In genomic region chr3:143168518-143169192, GRCh38 we compare ENCODE assay signal across 17 cellular contexts. TPM values are rescaled to one million over a fixed set of nuclear protein-coding genes. Genes with fewer than 3 reads are reported as not detected.
DNase-seq lines count a peak whose midpoint lies in the region; ATAC-seq and TF ChIP-seq lines count a peak whose summit lies in the region.
"Had no signal": no experiment of that assay in that cellular context is flagged by ENCODE, and none has a peak within 500 bp of the region (broad histone marks: within the 10 kb centered on the region; RNA-seq: fewer than 3 reads in every experiment).

No MANE protein-coding gene starts in this region.

- H3F3A ChIP-seq in SK-N-SH (replicated peaks; ENCODE audit: insufficient read depth): peaks cover 13% of the 10 kb centered on the region

- TF ChIP-seq CTCF in SK-N-SH (IDR thresholded peaks at IDR 0.05): no peak

- H3K4me2 ChIP-seq in SK-N-SH: peak overlapping the region; percentile 2; the same call in 1 of the 2 replicates
- H3K4me2 ChIP-seq: smooth muscle cell had no signal

- no peaks in the 10 kb centered on the region for H3K79me2 ChIP-seq in SK-N-SH (ENCODE audit: insufficient read depth)

- H3K4me1 ChIP-seq in SK-N-SH (ENCODE audit: control insufficient read depth in 1 of 2, insufficient read depth in 2 of 2, low read depth in 1 of 2, low read length in 1 of 2): peaks cover 0 to 6% of the 10 kb centered on the region in 2 experiments; a peak in 2 of 4 replicates
- H3K4me1 ChIP-seq: body of pancreas had no signal

- no peaks in the 10 kb centered on the region for H3K27me3 Mint-ChIP-seq in activated CD8-positive, alpha-beta T cell treated with anti-CD3 and anti-CD28 coated beads, Interleukin-2, amount 10 ng/mL, durations not matched to agents 7 days and 5 days (ENCODE audit: low read depth)
- H3K27me3 Mint-ChIP-seq: memory B cell had no signal

- H3K36me3 ChIP-seq in SK-N-SH (replicated peaks in 1 of 2; ENCODE audit: control insufficient read depth in 1 of 2, insufficient read depth in 2 of 2, low read length in 1 of 2): no peaks in the 10 kb centered on the region

- H3K9ac ChIP-seq in SK-N-SH: no peak overlapping the region

- no peak for TF ChIP-seq EP300 in SK-N-SH (IDR thresholded peaks at IDR 0.05; ENCODE audit: borderline replicate concordance in 1 of 2, low read depth in 1 of 2, low read length in 1 of 2)

- WGBS in SK-N-SH (ENCODE audit: low lambda C conversion rate): 49% methylated on average over 3 of the region's 3 CpGs

- H3K9me3 ChIP-seq in SK-N-SH: no peaks in the 10 kb centered on the region
- H3K9me3 ChIP-seq: body of pancreas had no signal

- peaks cover 21% of the 10 kb centered on the region for H3K36me3 Mint-ChIP-seq in activated CD8-positive, alpha-beta T cell treated with anti-CD3 and anti-CD28 coated beads, Interleukin-2, amount 10 ng/mL, durations not matched to agents 7 days and 5 days (ENCODE audit: low read depth)
- H3K36me3 Mint-ChIP-seq: type B pancreatic cell had no signal

- no peaks in the 10 kb centered on the region for H4K20me1 ChIP-seq in SK-N-SH (ENCODE audit: insufficient read depth)

- DNase-seq in SK-N-SH (no peak), KBM-7 (peak; percentile 65), iris pigment epithelial cell (ENCODE audit: low read depth) (peak; percentile 40), GM19240 (ENCODE audit: insufficient read length, low spot score) (no peak), NK-92 (lab: John Stamatoyannopoulos, UW; ENCODE audit: unreplicated experiment) (no peak), HK-2 (ENCODE audit: unreplicated experiment) (no peak)
- DNase-seq in activated CD8-positive, alpha-beta T cell treated with anti-CD3 and anti-CD28 coated beads, Interleukin-2, amount 10 ng/mL, durations not matched to agents 7 days and 5 days: no peak
- DNase-seq: body of pancreas, DMS53, endodermal cell, hypothalamus, Karpas-422, T-helper 9 cell had no signal

- no peaks in the 10 kb centered on the region for H3K27me3 ChIP-seq in SK-N-SH (ENCODE audit: insufficient read depth)
- H3K27me3 ChIP-seq: body of pancreas had no signal

- H3K9me2 ChIP-seq in SK-N-SH: no peaks in the 10 kb centered on the region

- peak overlapping the region; percentile 31 for H3K27ac Mint-ChIP-seq in activated CD8-positive, alpha-beta T cell treated with anti-CD3 and anti-CD28 coated beads, Interleukin-2, amount 10 ng/mL, durations not matched to agents 7 days and 5 days
- H3K27ac Mint-ChIP-seq: endodermal cell, memory B cell, type B pancreatic cell had no signal

- no peak for ATAC-seq in SK-N-SH treated with all-trans-retinoic acid at 6 μM for 48 hours
- no peak for ATAC-seq in activated CD8-positive, alpha-beta T cell treated with anti-CD3 and anti-CD28 coated beads, Interleukin-2, amount 10 ng/mL, durations not matched to agents 7 days and 5 days
- ATAC-seq: body of pancreas had no signal

- no peak overlapping the region for H3K4me3 Mint-ChIP-seq in activated CD8-positive, alpha-beta T cell treated with anti-CD3 and anti-CD28 coated beads, Interleukin-2, amount 10 ng/mL, durations not matched to agents 7 days and 5 days
- H3K4me3 Mint-ChIP-seq: endodermal cell, memory B cell, type B pancreatic cell had no signal

- H3K9me3 Mint-ChIP-seq in activated CD8-positive, alpha-beta T cell treated with anti-CD3 and anti-CD28 coated beads, Interleukin-2, amount 10 ng/mL, durations not matched to agents 7 days and 5 days (ENCODE audit: insufficient read depth): peaks cover 10% of the 10 kb centered on the region

- H3K4me3 ChIP-seq in SK-N-SH (ENCODE audit: low read depth in 2 of 2, low read length in 1 of 2): no peak overlapping the region
- H3K4me3 ChIP-seq: body of pancreas, smooth muscle cell had no signal

- POLR2A ChIA-PET in SK-N-SH (lab: Yijun Ruan, JAX): no interaction called here
- POLR2A ChIA-PET in activated CD8-positive, alpha-beta T cell treated with anti-CD3 and anti-CD28 coated beads, Interleukin-2, amount 10 ng/mL, durations not matched to agents 7 days and 5 days (lab: Charles Lee): interaction anchor here (1.1 kb wide), 1 partner anchor 803 kb away, joined by 3 read pairs; the partner anchor contains the start of gene DIPK2A

- no peak for TF ChIP-seq RAD21 in SK-N-SH (IDR thresholded peaks at IDR 0.05; ENCODE audit: low read length)

- no peak overlapping the region for H2AFZ ChIP-seq in SK-N-SH (ENCODE audit: low read depth)

- no peak overlapping the region; a peak in 1 of 4 replicates for H3K27ac ChIP-seq in SK-N-SH (ENCODE audit: low read depth in 2 of 2, low read length in 1 of 2)
- H3K27ac ChIP-seq: body of pancreas had no signal

- CTCF ChIA-PET in SK-N-SH (lab: Yijun Ruan, JAX): no interaction called here
- CTCF ChIA-PET in activated CD8-positive, alpha-beta T cell treated with anti-CD3 and anti-CD28 coated beads, Interleukin-2, amount 10 ng/mL, durations not matched to agents 7 days and 5 days (lab: Charles Lee): interaction anchor here (1.1 to 4.4 kb wide), 2 partner anchors 48 to 180 kb away, joined by 3 to 23 read pairs; partner anchors contain the start of gene CHST2

- in situ Hi-C loops in KBM-7 (cut with MboI; ENCODE audit: low pct_unique_long_range_greater_than_20kb, low sequenced_read_pairs): no loop called here

- H3K4me1 Mint-ChIP-seq in activated CD8-positive, alpha-beta T cell treated with anti-CD3 and anti-CD28 coated beads, Interleukin-2, amount 10 ng/mL, durations not matched to agents 7 days and 5 days (ENCODE audit: low read depth): peaks cover 76% of the 10 kb centered on the region
- H3K4me1 Mint-ChIP-seq: endodermal cell had no signal

TF ChIP-seq in SK-N-SH, 30 proteins besides CTCF, POLR2A, EP300 and RAD21:
- no peak for TF ChIP-seq TCF12 (IDR thresholded peaks at IDR 0.05)
- no peak for TF ChIP-seq MEF2A (IDR thresholded peaks at IDR 0.05; ENCODE audit: borderline replicate concordance, low read depth)
- no peak for TF ChIP-seq ELF1 (IDR thresholded peaks at IDR 0.05)

TF ChIP-seq in SK-N-SH treated with all-trans-retinoic acid at 6 μM for 48 hours, 23 proteins besides CTCF, POLR2A, EP300 and RAD21:
- TF ChIP-seq ZNF70 (CRISPR knock-in tag; IDR thresholded peaks at IDR 0.05) (no peak), TSHZ2 (CRISPR knock-in tag; IDR thresholded peaks at IDR 0.05) (no peak), BACH2 (CRISPR knock-in tag; IDR thresholded peaks at IDR 0.05; ENCODE audit: borderline replicate concordance) (no peak), ISL1 (CRISPR knock-in tag; IDR thresholded peaks at IDR 0.05) (no peak), GLIS3 (CRISPR knock-in tag; IDR thresholded peaks at IDR 0.05) (no peak), ZC3H10 (CRISPR knock-in tag; IDR thresholded peaks at IDR 0.05) (no peak), POU6F1 (CRISPR knock-in tag; IDR thresholded peaks at IDR 0.05; ENCODE audit: borderline replicate concordance, low read depth) (no peak), RARB (CRISPR knock-in tag; IDR thresholded peaks at IDR 0.05) (no peak), ZNF8 (CRISPR knock-in tag; IDR thresholded peaks at IDR 0.05) (no peak), SNAI2 (CRISPR knock-in tag; IDR thresholded peaks at IDR 0.05) (no peak), ESRRG (CRISPR knock-in tag; IDR thresholded peaks at IDR 0.05) (no peak)
TF ChIP-seq in SK-N-SH treated with all-trans-retinoic acid at 6 μM for 48 hours: peak in this region for 0.

RNA-seq across cellular contexts. Expression of gene CHST2, which starts 49.1 kb away (rescaled TPM):
- 1.1 and 1.6 TPM in 2 replicates for polyA plus RNA-seq in SK-N-SH (2012; rRNA removed)
- polyA plus RNA-seq in SK-N-SH (2012; cell fraction: cytosol; rRNA removed): 1.2 and 2.0 TPM in 2 replicates
- 1.3 and 1.5 TPM in 2 replicates for polyA plus RNA-seq in SK-N-SH (2012; cell fraction: nucleus; rRNA removed)
- total RNA-seq in activated CD8-positive, alpha-beta T cell treated with anti-CD3 and anti-CD28 coated beads, Interleukin-2, amount 10 ng/mL, durations not matched to agents 7 days and 5 days: 1 to 10 TPM; 2.3 to 2.4 TPM

Comparison
In these comparisons a context has a peak if more than half of its experiments do, and no peak if none do; other contexts are left out.
1. DNase-seq: peak in KBM-7 (single experiment) and iris pigment epithelial cell (single experiment); none in SK-N-SH (single experiment), activated CD8-positive, alpha-beta T cell treated with anti-CD3 and anti-CD28 coated beads, Interleukin-2, amount 10 ng/mL, durations not matched to agents 7 days and 5 days (single experiment), GM19240 (single experiment), NK-92 (single experiment) and HK-2 (single experiment).